ENCODE assay signal across 15 cellular contexts in the genomic region with DNA sequence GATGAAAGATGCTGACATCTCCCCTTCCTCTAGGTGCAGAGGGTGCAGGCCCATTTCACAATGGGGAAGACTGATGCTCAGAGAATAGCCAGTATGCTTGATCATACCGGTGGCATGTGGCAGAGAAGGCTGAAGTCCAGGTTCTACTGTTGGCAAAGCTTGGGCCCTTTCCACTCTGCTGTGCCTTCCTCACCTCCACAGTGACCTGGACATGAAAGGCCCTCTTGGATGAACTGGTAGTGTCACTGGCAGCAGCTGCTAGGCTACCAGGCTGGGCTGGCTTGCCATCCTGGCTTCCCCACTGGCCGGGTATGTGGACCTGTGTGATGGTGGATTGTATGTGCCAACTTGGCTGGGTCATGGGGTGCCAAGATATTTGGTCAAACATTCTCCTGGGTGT.
DNase-seq lines count a peak whose midpoint lies in the region; ATAC-seq, FAIRE-seq and TF ChIP-seq lines count a peak whose summit lies in the region.
"Had no signal": no experiment of that assay in that cellular context is flagged by ENCODE, and none has a peak within 500 bp of the region (broad histone marks: within the 10 kb centered on the region; RNA-seq: fewer than 3 reads in every experiment).

No MANE protein-coding gene starts in this region.

- H3K79me2 ChIP-seq in HepG2 (ENCODE audit: insufficient read depth, low read length) = no peaks in the 10 kb centered on the region
- no peaks in the 10 kb centered on the region for H3K79me2 ChIP-seq in osteoblast (ENCODE audit: insufficient read depth, low read length)

- H3K9ac ChIP-seq in liver (ENCODE audit: low read depth in 1 of 2, low read length in 2 of 2) (no peak overlapping the region), HepG2 (ENCODE audit: insufficient read depth, low read depth, low read length) (no peak overlapping the region)
- H3K9ac ChIP-seq: BLaER1 treated with 17β-estradiol and CSF1 and Interleukin-3, amounts not matched to agents 10 nM and 100 nM; GM23248 had no signal

- H3K4me3 ChIP-seq in liver (ENCODE audit: low read depth in 1 of 3, low read length in 3 of 3) = no peak overlapping the region
- H3K4me3 ChIP-seq in HepG2 (replicated peaks in 1 of 3; ENCODE audit: insufficient read depth in 1 of 3, low read depth in 2 of 3, low read length in 3 of 3) = no peak overlapping the region
- H3K4me3 ChIP-seq in effector memory CD4-positive, alpha-beta T cell (ENCODE audit: insufficient read depth, low read depth, low read length, poor library complexity, severe bottlenecking) = no peak overlapping the region
- H3K4me3 ChIP-seq in osteoblast (ENCODE audit: insufficient read depth, low read length) = no peak overlapping the region
- H3K4me3 ChIP-seq: BLaER1 treated with 17β-estradiol and CSF1 and Interleukin-3, amounts not matched to agents 10 nM and 100 nM; GM23248 had no signal

- intact Hi-C loops in HepG2 (cut with micrococcal nuclease; ENCODE audit: unreplicated experiment) = no loop called here

- CTCF ChIA-PET in HepG2 (lab: Yijun Ruan, JAX; ENCODE audit: low intra/inter-chr PET ratio, low total read pairs) = no interaction called here

- H3K27ac ChIP-seq in liver (ENCODE audit: low read depth in 1 of 2, low read length in 2 of 2) (peak overlapping the region; percentile 56 to 71), HepG2 (ENCODE audit: extremely low read length, insufficient read depth, low read length) (no peak overlapping the region), osteoblast (ENCODE audit: low read depth, low read length) (no peak overlapping the region)
- no peak overlapping the region for H3K27ac ChIP-seq in effector memory CD4-positive, alpha-beta T cell (ENCODE audit: insufficient read depth, low read length, poor library complexity, severe bottlenecking)
- H3K27ac ChIP-seq: BLaER1 treated with 17β-estradiol and CSF1 and Interleukin-3, amounts not matched to agents 10 nM and 100 nM; GM23248; HL-60 had no signal

- no peak for TF ChIP-seq POLR2A in HepG2 (IDR thresholded peaks at IDR 0.05; ENCODE audit: insufficient read depth in 1 of 2, low read depth in 2 of 2, low read length in 2 of 2)

- POLR2A ChIA-PET in HepG2 (lab: Yijun Ruan, JAX) = no interaction called here

- WGBS in liver = 34% methylated on average over 2 of the region's 2 CpGs
- no CpG with 5 or more reads among the region's 2 CpGs for WGBS in HepG2 (ENCODE audit: low lambda C conversion rate)

- no peaks in the 10 kb centered on the region for H3K36me3 Mint-ChIP-seq in stimulated activated effector memory CD8-positive, alpha-beta T cell treated with anti-CD3 and anti-CD28 coated beads, Interleukin-12 subunit alpha, Interleukin-12 subunit beta, amount 100 ng/mL, for 72 hours
- H3K36me3 Mint-ChIP-seq: CD4-positive, CD25-positive, alpha-beta regulatory T cell had no signal

- no peak overlapping the region for H3K4me3 Mint-ChIP-seq in stimulated activated effector memory CD8-positive, alpha-beta T cell treated with anti-CD3 and anti-CD28 coated beads, Interleukin-12 subunit alpha, Interleukin-12 subunit beta, amount 100 ng/mL, for 72 hours
- H3K4me3 Mint-ChIP-seq: CD4-positive, CD25-positive, alpha-beta regulatory T cell had no signal

- FAIRE-seq in HepG2 (lab: Jason Lieb, UNC) = no peak

- TF ChIP-seq CTCF in liver (IDR thresholded peaks at IDR 0.05; ENCODE audit: low read depth, low read length, missing input control) = no peak
- no peak for TF ChIP-seq CTCF in HepG2 (CRISPR knock-in tag; IDR thresholded peaks at IDR 0.05)
- no peak for TF ChIP-seq CTCF in osteoblast (IDR thresholded peaks at IDR 0.05; ENCODE audit: extremely low read depth, low read depth, low read length)

- H3K4me1 ChIP-seq in liver (ENCODE audit: control insufficient read depth in 4 of 4, insufficient read depth in 4 of 4, low read length in 3 of 4) (peaks cover 16 to 52% (median 41%) of the 10 kb centered on the region in 4 donors), HepG2 (ENCODE audit: insufficient read depth, low read length) (peaks cover 11% of the 10 kb centered on the region), osteoblast (ENCODE audit: insufficient read depth, low read length) (no peaks in the 10 kb centered on the region)
- peaks cover 5% of the 10 kb centered on the region for H3K4me1 ChIP-seq in effector memory CD4-positive, alpha-beta T cell (ENCODE audit: control insufficient read depth, insufficient read depth, low read length, poor library complexity, severe bottlenecking)

- H3K4me2 ChIP-seq in HepG2 (ENCODE audit: low read depth, low read length) (no peak overlapping the region), osteoblast (ENCODE audit: insufficient read depth, low read length) (no peak overlapping the region)
- H3K4me2 ChIP-seq: BLaER1 treated with 17β-estradiol and CSF1 and Interleukin-3, amounts not matched to agents 10 nM and 100 nM had no signal

- in situ Hi-C loops in HepG2 (cut with HindIII; ENCODE audit: extremely low pct_ligation_motif_present, low pct_unique_long_range_greater_than_20kb) = no loop called here

- H3K36me3 ChIP-seq in liver (ENCODE audit: control insufficient read depth in 4 of 4, insufficient read depth in 3 of 4, low read depth in 1 of 4, low read length in 3 of 4) = no peaks in the 10 kb centered on the region
- no peaks in the 10 kb centered on the region for H3K36me3 ChIP-seq in HepG2 (replicated peaks in 1 of 2; ENCODE audit: control insufficient read depth in 1 of 2, insufficient read depth in 2 of 2, low read length in 2 of 2)
- no peaks in the 10 kb centered on the region for H3K36me3 ChIP-seq in effector memory CD4-positive, alpha-beta T cell (ENCODE audit: control insufficient read depth, insufficient read depth, low read length)
- H3K36me3 ChIP-seq in osteoblast (ENCODE audit: insufficient read depth, low read length) = no peaks in the 10 kb centered on the region
- H3K36me3 ChIP-seq: BLaER1 treated with 17β-estradiol and CSF1 and Interleukin-3, amounts not matched to agents 10 nM and 100 nM had no signal

- H3K9me3 Mint-ChIP-seq in stimulated activated effector memory CD8-positive, alpha-beta T cell treated with anti-CD3 and anti-CD28 coated beads, Interleukin-12 subunit alpha, Interleukin-12 subunit beta, amount 100 ng/mL, for 72 hours = no peaks in the 10 kb centered on the region
- H3K9me3 Mint-ChIP-seq: CD4-positive, CD25-positive, alpha-beta regulatory T cell had no signal

- TF ChIP-seq RAD21 in liver (IDR thresholded peaks at IDR 0.05) (peak in 1 of 2 donors; percentile 59), HepG2 (CRISPR knock-in tag; IDR thresholded peaks at IDR 0.05) (no peak)

- ATAC-seq in HepG2 = no peak
- peak; percentile 85 for ATAC-seq in left lobe of liver
- ATAC-seq in stimulated activated effector memory CD8-positive, alpha-beta T cell treated with anti-CD3 and anti-CD28 coated beads, Interleukin-12 subunit alpha, Interleukin-12 subunit beta, amount 100 ng/mL, for 72 hours = no peak

- no TSS peak for BruUV-seq in HepG2 (replicated peaks; lab: Mats Ljungman, UMichigan)

- DNase-seq in HepG2 (ENCODE audit: low spot score) (no peak), left lobe of liver (ENCODE audit: low spot score) (peak; percentile 94), osteoblast (ENCODE audit: insufficient read length, low spot score, missing footprints) (no peak), NCI-H446 (lab: John Stamatoyannopoulos, UW) (no peak)
- no peak for DNase-seq in stimulated activated effector memory CD8-positive, alpha-beta T cell treated with anti-CD3 and anti-CD28 coated beads, Interleukin-12 subunit alpha, Interleukin-12 subunit beta, amount 100 ng/mL, for 72 hours (ENCODE audit: low spot score in 2 of 2)
- DNase-seq in effector memory CD4-positive, alpha-beta T cell = no peak
- DNase-seq: ACHN; CD4-positive, CD25-positive, alpha-beta regulatory T cell; DMS53; GF-D8; GM23248; H7 had no signal

- H2AFZ ChIP-seq in HepG2 (ENCODE audit: low read length) (no peak overlapping the region), osteoblast (ENCODE audit: low read length) (no peak overlapping the region)
- H2AFZ ChIP-seq: GM23248 had no signal

- no peaks in the 10 kb centered on the region for H4K20me1 ChIP-seq in HepG2 (ENCODE audit: insufficient read depth, low read length)
- H4K20me1 ChIP-seq in osteoblast (ENCODE audit: insufficient read depth, low read length) = no peaks in the 10 kb centered on the region
- H4K20me1 ChIP-seq: BLaER1 treated with 17β-estradiol and CSF1 and Interleukin-3, amounts not matched to agents 10 nM and 100 nM had no signal

- no peaks in the 10 kb centered on the region for H3K9me3 ChIP-seq in liver (ENCODE audit: control insufficient read depth in 4 of 4, low read length in 3 of 4)
- H3K9me3 ChIP-seq in HepG2 (ENCODE audit: low read length) = no peaks in the 10 kb centered on the region
- no peaks in the 10 kb centered on the region for H3K9me3 ChIP-seq in effector memory CD4-positive, alpha-beta T cell (ENCODE audit: control insufficient read depth, low read length)
- no peaks in the 10 kb centered on the region for H3K9me3 ChIP-seq in osteoblast (ENCODE audit: low read depth, low read length)
- H3K9me3 ChIP-seq: BLaER1 treated with 17β-estradiol and CSF1 and Interleukin-3, amounts not matched to agents 10 nM and 100 nM had no signal

- H3K27me3 ChIP-seq in liver (ENCODE audit: control insufficient read depth in 4 of 4, insufficient read depth in 4 of 4, low read length in 3 of 4) (no peaks in the 10 kb centered on the region), HepG2 (ENCODE audit: control insufficient read depth in 1 of 2, insufficient read depth in 2 of 2, low read length in 2 of 2) (peaks cover 0 to 9% of the 10 kb centered on the region in 2 experiments; a peak in 2 of 5 replicates), osteoblast (ENCODE audit: insufficient read depth, low read length) (no peaks in the 10 kb centered on the region)
- no peaks in the 10 kb centered on the region for H3K27me3 ChIP-seq in effector memory CD4-positive, alpha-beta T cell (replicated peaks; ENCODE audit: control insufficient read depth, insufficient read depth, low read length, poor library complexity, severe bottlenecking)
- H3K27me3 ChIP-seq: BLaER1 treated with 17β-estradiol and CSF1 and Interleukin-3, amounts not matched to agents 10 nM and 100 nM had no signal

- H3K27ac Mint-ChIP-seq in stimulated activated effector memory CD8-positive, alpha-beta T cell treated with anti-CD3 and anti-CD28 coated beads, Interleukin-12 subunit alpha, Interleukin-12 subunit beta, amount 100 ng/mL, for 72 hours = peak overlapping the region; percentile 56
- H3K27ac Mint-ChIP-seq: CD4-positive, CD25-positive, alpha-beta regulatory T cell had no signal

- peaks cover 15% of the 10 kb centered on the region for H3K4me1 Mint-ChIP-seq in stimulated activated effector memory CD8-positive, alpha-beta T cell treated with anti-CD3 and anti-CD28 coated beads, Interleukin-12 subunit alpha, Interleukin-12 subunit beta, amount 100 ng/mL, for 72 hours

- no peak for TF ChIP-seq EP300 in HepG2 (IDR thresholded peaks at IDR 0.05; ENCODE audit: low read depth in 2 of 2, low read length in 2 of 2)
- TF ChIP-seq EP300 in HepG2 (CRISPR knock-in tag; IDR thresholded peaks at IDR 0.05; ENCODE audit: borderline replicate concordance) = no peak

TF ChIP-seq in liver, 16 proteins besides CTCF, POLR2A, EP300 and RAD21 (continues in another document):
- TF ChIP-seq TAF1 (conservative IDR thresholded peaks at IDR 0.05) (no peak), HNF4A (conservative IDR thresholded peaks at IDR 0.05) (peak; percentile 86 to 89)

TF ChIP-seq in HepG2, 621 proteins besides CTCF, POLR2A, EP300 and RAD21 (continues in another document):
- TF ChIP-seq SP1 (IDR thresholded peaks at IDR 0.05) = no peak
- no peak for TF ChIP-seq SP1 (CRISPR knock-in tag; IDR thresholded peaks at IDR 0.05)

Comparison
In these comparisons a context has a peak if more than half of its experiments do, and no peak if none do; other contexts are left out.
1. H3K27ac ChIP-seq: peak in liver (2 of 2); none in HepG2 (single experiment), effector memory CD4-positive, alpha-beta T cell (single experiment) and osteoblast (single experiment).